2 cellular contexts compared by ENCODE assay signal in genomic region chr5:135348920-135349319, GRCh38.
TF ChIP-seq lines count a peak whose summit lies in the region.

No MANE protein-coding gene starts in this region.

TF ChIP-seq in SK-N-SH, 30 proteins besides CTCF, POLR2A, EP300 and RAD21:
- TF ChIP-seq, protein P1, sequence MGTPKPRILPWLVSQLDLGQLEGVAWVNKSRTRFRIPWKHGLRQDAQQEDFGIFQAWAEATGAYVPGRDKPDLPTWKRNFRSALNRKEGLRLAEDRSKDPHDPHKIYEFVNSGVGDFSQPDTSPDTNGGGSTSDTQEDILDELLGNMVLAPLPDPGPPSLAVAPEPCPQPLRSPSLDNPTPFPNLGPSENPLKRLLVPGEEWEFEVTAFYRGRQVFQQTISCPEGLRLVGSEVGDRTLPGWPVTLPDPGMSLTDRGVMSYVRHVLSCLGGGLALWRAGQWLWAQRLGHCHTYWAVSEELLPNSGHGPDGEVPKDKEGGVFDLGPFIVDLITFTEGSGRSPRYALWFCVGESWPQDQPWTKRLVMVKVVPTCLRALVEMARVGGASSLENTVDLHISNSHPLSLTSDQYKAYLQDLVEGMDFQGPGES (IDR thresholded peaks at IDR 0.05; ENCODE audit: low read depth, low read length), result no peak
- TF ChIP-seq RFX5 (IDR thresholded peaks at IDR 0.05; ENCODE audit: low read length) (no peak), ELF1 (IDR thresholded peaks at IDR 0.05) (no peak), NRF1 (IDR thresholded peaks at IDR 0.05; ENCODE audit: low read depth, low read length) (no peak), TEAD4 (IDR thresholded peaks at IDR 0.05; ENCODE audit: borderline replicate concordance, insufficient read depth) (no peak), FOSL2 (IDR thresholded peaks at IDR 0.05; ENCODE audit: borderline replicate concordance, low read depth) (no peak), RCOR1 (IDR thresholded peaks at IDR 0.05; ENCODE audit: low read length) (no peak), EZH2phosphoT487 (IDR thresholded peaks at IDR 0.05; ENCODE audit: borderline replicate concordance, low read depth) (no peak), SMC3 (IDR thresholded peaks at IDR 0.05; ENCODE audit: low read depth, low read length) (no peak), MXI1 (IDR thresholded peaks at IDR 0.05; ENCODE audit: low read depth, low read length) (no peak), JUND (IDR thresholded peaks at IDR 0.05) (no peak), FOXJ3 (CRISPR knock-in tag; IDR thresholded peaks at IDR 0.05) (no peak), CHD2 (IDR thresholded peaks at IDR 0.05; ENCODE audit: low read length, partially characterized antibody) (no peak), MEF2A (IDR thresholded peaks at IDR 0.05; ENCODE audit: borderline replicate concordance, low read depth) (no peak), USF2 (IDR thresholded peaks at IDR 0.05; ENCODE audit: borderline replicate concordance, low read depth, low read length) (no peak), FOXM1 (IDR thresholded peaks at IDR 0.05; ENCODE audit: low read depth) (no peak)
- TF ChIP-seq, protein P2, sequence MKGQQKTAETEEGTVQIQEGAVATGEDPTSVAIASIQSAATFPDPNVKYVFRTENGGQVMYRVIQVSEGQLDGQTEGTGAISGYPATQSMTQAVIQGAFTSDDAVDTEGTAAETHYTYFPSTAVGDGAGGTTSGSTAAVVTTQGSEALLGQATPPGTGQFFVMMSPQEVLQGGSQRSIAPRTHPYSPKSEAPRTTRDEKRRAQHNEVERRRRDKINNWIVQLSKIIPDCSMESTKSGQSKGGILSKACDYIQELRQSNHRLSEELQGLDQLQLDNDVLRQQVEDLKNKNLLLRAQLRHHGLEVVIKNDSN (IDR thresholded peaks at IDR 0.05; ENCODE audit: borderline replicate concordance, low read depth), result no peak

TF ChIP-seq in GM12891, 5 proteins besides CTCF, POLR2A, EP300 and RAD21:
- TF ChIP-seq POLR2AphosphoS5 (IDR thresholded peaks at IDR 0.05; ENCODE audit: low read depth, low read length) (no peak), SPI1 (IDR thresholded peaks at IDR 0.05; ENCODE audit: low read depth, low read length) (no peak), POU2F2 (IDR thresholded peaks at IDR 0.05; ENCODE audit: low read depth, low read length) (no peak), PAX5 (IDR thresholded peaks at IDR 0.05; ENCODE audit: insufficient read depth, low read length, severe bottlenecking) (no peak), TAF1 (IDR thresholded peaks at IDR 0.05; ENCODE audit: low read depth, low read length) (no peak)
TF ChIP-seq in GM12891: peak in this region for 0.
